25 cellular contexts compared by ENCODE assay signal in genomic region chr21:39118604-39119215, GRCh38.
"Had no signal": no experiment of that assay in that cellular context is flagged by ENCODE, and none has a peak within 500 bp of the region (broad histone marks: within the 10 kb centered on the region; RNA-seq: fewer than 3 reads in every experiment).

No MANE protein-coding gene starts in this region.

- H3K4me3 Mint-ChIP-seq: activated CD4-positive, alpha-beta memory T cell treated with anti-CD3 and anti-CD28 coated beads for 36 hours; activated CD4-positive, alpha-beta T cell treated with anti-CD3 and anti-CD28 coated beads, Interleukin-2, amount 10 ng/mL, durations not matched to agents 7 days and 5 days; activated naive CD4-positive, alpha-beta T cell treated with anti-CD3 and anti-CD28 coated beads for 36 hours; activated naive CD8-positive, alpha-beta T cell; activated T-cell treated with anti-CD3 and anti-CD28 coated beads, Interleukin-2, amount 50 U/mL, for 4 hours; brain; central memory CD8-positive, alpha-beta T cell had no signal

- H3K9me3 Mint-ChIP-seq: activated CD4-positive, alpha-beta T cell treated with anti-CD3 and anti-CD28 coated beads, Interleukin-2, amount 10 ng/mL, durations not matched to agents 7 days and 5 days had no signal

- H3K4me1 ChIP-seq: SJCRH30 had no signal

- H3K9me3 ChIP-seq: SJCRH30, SK-N-SH had no signal

- ATAC-seq: activated T-cell treated with anti-CD3 and anti-CD28 coated beads, Interleukin-2, amount 50 U/mL, for 4 hours had no signal

- H3K27me3 ChIP-seq: SJCRH30 had no signal

- H3K36me3 ChIP-seq: SJCRH30 had no signal

- H3K9ac ChIP-seq: KMS-11, SK-N-SH had no signal

- H3K4me3 ChIP-seq: SJCRH30 had no signal

- H3K27me3 Mint-ChIP-seq: activated CD4-positive, alpha-beta memory T cell treated with anti-CD3 and anti-CD28 coated beads for 36 hours; activated CD4-positive, alpha-beta T cell treated with anti-CD3 and anti-CD28 coated beads, Interleukin-2, amount 10 ng/mL, durations not matched to agents 7 days and 5 days; brain had no signal

- DNase-seq: activated CD4-positive, alpha-beta memory T cell treated with anti-CD3 and anti-CD28 coated beads for 36 hours; activated CD4-positive, alpha-beta T cell treated with anti-CD3 and anti-CD28 coated beads, Interleukin-2, amount 10 ng/mL, durations not matched to agents 7 days and 5 days; activated CD4-positive, CD25-positive, alpha-beta regulatory T cell; activated effector memory CD4-positive, alpha-beta T cell treated with anti-CD3 and anti-CD28 coated beads, Interleukin-2, amount 50 U/mL, for 16 hours; activated naive CD4-positive, alpha-beta T cell treated with anti-CD3 and anti-CD28 coated beads for 36 hours; activated T-cell treated with anti-CD3 and anti-CD28 coated beads, Interleukin-2, amount 50 U/mL, for 4 hours; amygdala; MV-4-11; NCI-H1092 treated with DMSO at 0.1 percent for 48 hours; NCI-H1417 treated with DMSO at 0.1 percent for 48 hours; NCI-H1694; NCI-H2029; NCI-H2107; NCI-H2171 treated with DMSO at 0.1 percent for 48 hours; NCI-H226; NCI-H526; NCI-H82; SJCRH30; SK-N-SH; T-helper 1 cell had no signal

- H3K27ac Mint-ChIP-seq: activated CD4-positive, alpha-beta memory T cell treated with anti-CD3 and anti-CD28 coated beads for 36 hours; activated CD4-positive, alpha-beta T cell treated with anti-CD3 and anti-CD28 coated beads, Interleukin-2, amount 10 ng/mL, durations not matched to agents 7 days and 5 days; activated naive CD4-positive, alpha-beta T cell treated with anti-CD3 and anti-CD28 coated beads for 36 hours; activated naive CD8-positive, alpha-beta T cell had no signal

- H3K36me3 Mint-ChIP-seq: activated CD4-positive, alpha-beta memory T cell treated with anti-CD3 and anti-CD28 coated beads for 36 hours had no signal

- H3K27ac ChIP-seq: KMS-11, SJCRH30, VCaP had no signal

- H3K4me2 ChIP-seq: KMS-11, SK-N-SH had no signal
